1 cellular context compared by ENCODE assay signal in genomic region chr6:29325777-29326176, GRCh38.
TF ChIP-seq lines count a peak whose summit lies in the region.

No MANE protein-coding gene starts in this region.

TF ChIP-seq in K562, 482 proteins besides CTCF, POLR2A, EP300 and RAD21 (continued from another document):
- TF ChIP-seq ZBTB40 (IDR thresholded peaks at IDR 0.05) (no peak), ZBTB40 (CRISPR knock-in tag; IDR thresholded peaks at IDR 0.05) (no peak), TAF1 (IDR thresholded peaks at IDR 0.05; ENCODE audit: control insufficient read depth, extremely low read depth, insufficient read depth, low read length, severe bottlenecking) (no peak)
